Comparison of ENCODE assay signal across 13 cellular contexts in genomic region chr5:32445831-32446614, GRCh38. TPM values are rescaled to one million over a fixed set of nuclear protein-coding genes. Genes with fewer than 3 reads are reported as not detected.
DNase-seq lines count a peak whose midpoint lies in the region; ATAC-seq and TF ChIP-seq lines count a peak whose summit lies in the region.
"Had no signal": no experiment of that assay in that cellular context is flagged by ENCODE, and none has a peak within 500 bp of the region (broad histone marks: within the 10 kb centered on the region; RNA-seq: fewer than 3 reads in every experiment).

No MANE protein-coding gene starts in this region.

- H3K9me3 Mint-ChIP-seq in activated T-cell treated with anti-CD3 and anti-CD28 coated beads, Interleukin-2, amount 50 U/mL, for 72 hours = peaks cover 0 to 1% of the 10 kb centered on the region in 2 donors
- H3K9me3 Mint-ChIP-seq in activated naive CD8-positive, alpha-beta T cell treated with anti-CD3 and anti-CD28 coated beads, Interleukin-2, amount 50 U/mL, for 24 hours = no peaks in the 10 kb centered on the region
- H3K9me3 Mint-ChIP-seq in memory B cell = no peaks in the 10 kb centered on the region

- WGBS in transverse colon (ENCODE audit: low coverage in 1 of 2), 2 donors = 59 to 75% methylated on average over 14 to 23 of the region's 23 CpGs

- peak overlapping the region; percentile 51 for H3K27ac Mint-ChIP-seq in activated T-cell treated with anti-CD3 and anti-CD28 coated beads, Interleukin-2, amount 50 U/mL, for 72 hours
- no peak overlapping the region for H3K27ac Mint-ChIP-seq in activated naive CD8-positive, alpha-beta T cell treated with anti-CD3 and anti-CD28 coated beads, Interleukin-2, amount 50 U/mL, for 24 hours
- H3K27ac Mint-ChIP-seq in memory B cell = peak overlapping the region; percentile 95

- TF ChIP-seq CTCF in transverse colon (IDR thresholded peaks at IDR 0.05) (no peak), dorsolateral prefrontal cortex (IDR thresholded peaks at IDR 0.05 in 54 of 56, conservative IDR thresholded peaks at IDR 0.05 in 2 of 56; ENCODE audit: low read depth in 1 of 56, partially characterized antibody in 56 of 56) (no peak), left lung (IDR thresholded peaks at IDR 0.05) (no peak)

- no peak for TF ChIP-seq POLR2A in transverse colon (IDR thresholded peaks at IDR 0.05)

- H3K4me1 Mint-ChIP-seq in activated T-cell treated with anti-CD3 and anti-CD28 coated beads, Interleukin-2, amount 50 U/mL, for 72 hours (ENCODE audit: low read depth) = peaks cover 34% of the 10 kb centered on the region
- H3K4me1 Mint-ChIP-seq in activated naive CD8-positive, alpha-beta T cell treated with anti-CD3 and anti-CD28 coated beads, Interleukin-2, amount 50 U/mL, for 24 hours = peaks cover 38% of the 10 kb centered on the region
- H3K4me1 Mint-ChIP-seq in memory B cell = peaks cover 34% of the 10 kb centered on the region

- TF ChIP-seq EP300 in transverse colon (IDR thresholded peaks at IDR 0.05; ENCODE audit: low read depth) = no peak

- H3K4me1 ChIP-seq in transverse colon (peaks cover 2 to 45% (median 24%) of the 10 kb centered on the region in 4 donors), left lung (peaks cover 10 to 35% of the 10 kb centered on the region in 2 donors)

- H3K27me3 ChIP-seq in transverse colon (no peaks in the 10 kb centered on the region), dorsolateral prefrontal cortex (no peaks in the 10 kb centered on the region), left lung (no peaks in the 10 kb centered on the region)

- in situ Hi-C loops in transverse colon (cut with MboI; ENCODE audit: low pct_ligation_motif_present in 1 of 4, low pct_unique_long_range_greater_than_20kb in 1 of 4, low sequenced_read_pairs in 3 of 4) = no loop called here

- no peak overlapping the region for H3K4me3 ChIP-seq in transverse colon
- H3K4me3 ChIP-seq in dorsolateral prefrontal cortex = peak overlapping the region in 2 of 59 donors; percentile 88 to 91
- no peak overlapping the region for H3K4me3 ChIP-seq in left lung

- no peaks in the 10 kb centered on the region for H3K36me3 ChIP-seq in transverse colon
- no peaks in the 10 kb centered on the region for H3K36me3 ChIP-seq in left lung

- peak overlapping the region; percentile 18 to 50 for H3K4me3 Mint-ChIP-seq in activated T-cell treated with anti-CD3 and anti-CD28 coated beads, Interleukin-2, amount 50 U/mL, for 72 hours
- H3K4me3 Mint-ChIP-seq in activated naive CD8-positive, alpha-beta T cell treated with anti-CD3 and anti-CD28 coated beads, Interleukin-2, amount 50 U/mL, for 24 hours = peak overlapping the region; percentile 83
- peak overlapping the region; percentile 93 for H3K4me3 Mint-ChIP-seq in memory B cell

- H3K27ac ChIP-seq in transverse colon = peak overlapping the region; percentile 38 to 69 (median 61)
- peak overlapping the region in 4 of 59 donors; percentile 8 to 88 (median 50) for H3K27ac ChIP-seq in dorsolateral prefrontal cortex
- H3K27ac ChIP-seq in left lung = no peak overlapping the region
- H3K27ac ChIP-seq: WERI-Rb-1 had no signal

- peaks cover 9 to 21% of the 10 kb centered on the region in 2 donors for H3K36me3 Mint-ChIP-seq in activated T-cell treated with anti-CD3 and anti-CD28 coated beads, Interleukin-2, amount 50 U/mL, for 72 hours (ENCODE audit: insufficient read depth in 2 of 2)
- peaks cover 21% of the 10 kb centered on the region for H3K36me3 Mint-ChIP-seq in activated naive CD8-positive, alpha-beta T cell treated with anti-CD3 and anti-CD28 coated beads, Interleukin-2, amount 50 U/mL, for 24 hours (ENCODE audit: low read depth)
- peaks cover 2% of the 10 kb centered on the region for H3K36me3 Mint-ChIP-seq in memory B cell

- no peaks in the 10 kb centered on the region for H3K9me3 ChIP-seq in transverse colon
- no peaks in the 10 kb centered on the region for H3K9me3 ChIP-seq in left lung

- no peak for ATAC-seq in activated T-cell treated with anti-CD3 and anti-CD28 coated beads, Interleukin-2, amount 50 U/mL, for 72 hours (replicated peaks in 1 of 2)
- ATAC-seq in activated naive CD8-positive, alpha-beta T cell treated with anti-CD3 and anti-CD28 coated beads, Interleukin-2, amount 50 U/mL, for 24 hours = no peak
- no peak for ATAC-seq in memory B cell (ENCODE audit: low read depth)
- no peak for ATAC-seq in Right ventricle myocardium superior (ENCODE audit: poor library complexity)
- ATAC-seq in left lung = no peak

- DNase-seq in activated T-cell treated with anti-CD3 and anti-CD28 coated beads, Interleukin-2, amount 50 U/mL, for 72 hours = no peak
- DNase-seq in activated T-cell treated with anti-CD3 and anti-CD28 coated beads, Interleukin-2, amount 50 U/mL, for 48 hours = no peak
- no peak for DNase-seq in activated naive CD8-positive, alpha-beta T cell treated with anti-CD3 and anti-CD28 coated beads, Interleukin-2, amount 50 U/mL, for 24 hours
- DNase-seq in memory B cell (ENCODE audit: low spot score in 2 of 2) (no peak), transverse colon (peak; percentile 42), Right ventricle myocardium superior (no peak), dorsolateral prefrontal cortex (no peak), left lung (no peak)
- DNase-seq: Karpas-422, NCI-H187 treated with DMSO at 0.1 percent for 48 hours, NCI-H82, SIG-M5, WERI-Rb-1 had no signal

- H3K27me3 Mint-ChIP-seq in activated T-cell treated with anti-CD3 and anti-CD28 coated beads, Interleukin-2, amount 50 U/mL, for 72 hours (ENCODE audit: low read depth) = peaks cover 6% of the 10 kb centered on the region
- H3K27me3 Mint-ChIP-seq in activated naive CD8-positive, alpha-beta T cell treated with anti-CD3 and anti-CD28 coated beads, Interleukin-2, amount 50 U/mL, for 24 hours = peaks cover 3% of the 10 kb centered on the region
- no peaks in the 10 kb centered on the region for H3K27me3 Mint-ChIP-seq in memory B cell

- intact Hi-C loops in transverse colon (cut with DNase I; ENCODE audit: low total_unique reads) (no loop called here), Right ventricle myocardium superior (cut with DNase I) (no loop called here), dorsolateral prefrontal cortex (cut with DNase I) (loop anchor here in 1 of 2 donors (10.0 kb wide), 2 partner anchors 61 to 211 kb away; no protein-coding TSS in a partner anchor), left lung (cut with DNase I) (no loop called here)

RNA-seq across cellular contexts. Expression of gene ZFR, which starts 1.5 kb away (rescaled TPM):
- total RNA-seq in activated T-cell treated with anti-CD3 and anti-CD28 coated beads, Interleukin-2, amount 50 U/mL, for 72 hours = 10 to 100 TPM; 82.7 to 85.8 TPM
- total RNA-seq in transverse colon (10 to 100 TPM; 35.6 to 64.1 (median 57.4) TPM), Right ventricle myocardium superior (46.9 TPM), dorsolateral prefrontal cortex (100 to 1,000 TPM in 80 of 120 experiments, 10 to 100 TPM in 40; 85.2 to 155 (median 104) TPM), left lung (10 to 100 TPM; 47.1 to 49.5 TPM)

Comparison
In these comparisons a context has a peak if more than half of its experiments do, and no peak if none do; other contexts are left out.
1. H3K4me3 Mint-ChIP-seq: peak in every context shown above with its lines; median percentile 93 in memory B cell; 83 in activated naive CD8-positive, alpha-beta T cell treated with anti-CD3 and anti-CD28 coated beads, Interleukin-2, amount 50 U/mL, for 24 hours; 34 in activated T-cell treated with anti-CD3 and anti-CD28 coated beads, Interleukin-2, amount 50 U/mL, for 72 hours.
2. H3K27ac ChIP-seq: peak in transverse colon (4 of 4); none in left lung (0 of 2).